ENCODE assay signal across 16 cellular contexts in genomic region chr1:207089627-207090265, GRCh38. TPM values are rescaled to one million over a fixed set of nuclear protein-coding genes. Genes with fewer than 3 reads are reported as not detected.
DNase-seq lines count a peak whose midpoint lies in the region; ATAC-seq and TF ChIP-seq lines count a peak whose summit lies in the region.
"Had no signal": no experiment of that assay in that cellular context is flagged by ENCODE, and none has a peak within 500 bp of the region (broad histone marks: within the 10 kb centered on the region; RNA-seq: fewer than 3 reads in every experiment).

No MANE protein-coding gene starts in this region.

- no peaks in the 10 kb centered on the region for H3K9me3 ChIP-seq in BLaER1
- no peaks in the 10 kb centered on the region for H3K9me3 ChIP-seq in DND-41 (ENCODE audit: insufficient read depth, low read length, severe bottlenecking)
- no peaks in the 10 kb centered on the region for H3K9me3 ChIP-seq in SK-N-SH
- H3K9me3 ChIP-seq in upper lobe of right lung, result no peaks in the 10 kb centered on the region
- H3K9me3 ChIP-seq: adrenal gland, MG63, ovary had no signal

- H3K36me3 Mint-ChIP-seq in activated T-helper 1 cell treated with anti-CD3 and anti-CD28 coated beads, Interleukin-12 subunit alpha, Interleukin-12 subunit beta, Interleukin-2, Interleukin-4 antibody, amounts not matched to agents 30 ng/mL and 10 ng/mL and 1 ng/mL, durations not matched to agents 14 hours and 24 hours and 36 hours (ENCODE audit: low read depth), result peaks cover 2% of the 10 kb centered on the region
- no peaks in the 10 kb centered on the region for H3K36me3 Mint-ChIP-seq in memory B cell

- H3K4me1 ChIP-seq in BLaER1 (peaks cover 13% of the 10 kb centered on the region), DND-41 (ENCODE audit: insufficient read depth, low read length) (peaks cover 48% of the 10 kb centered on the region), SK-N-SH (ENCODE audit: control insufficient read depth in 1 of 2, insufficient read depth in 2 of 2, low read depth in 1 of 2, low read length in 1 of 2) (no peaks in the 10 kb centered on the region), upper lobe of right lung (no peaks in the 10 kb centered on the region)

- CTCF ChIA-PET in SK-N-SH (lab: Yijun Ruan, JAX), result interaction anchor here (1.9 to 4.4 kb wide), 3 partner anchors 10 to 410 kb away, joined by 9 to 18 read pairs (median 9); no protein-coding TSS in a partner anchor

- H3K4me3 Mint-ChIP-seq in activated T-helper 1 cell treated with anti-CD3 and anti-CD28 coated beads, Interleukin-12 subunit alpha, Interleukin-12 subunit beta, Interleukin-2, Interleukin-4 antibody, amounts not matched to agents 30 ng/mL and 10 ng/mL and 1 ng/mL, durations not matched to agents 14 hours and 24 hours and 36 hours, result peak overlapping the region; percentile 76
- H3K4me3 Mint-ChIP-seq in memory B cell, result peak overlapping the region; percentile 53

- no peaks in the 10 kb centered on the region for H3K9me2 ChIP-seq in SK-N-SH

- H4K20me1 ChIP-seq in BLaER1, result no peaks in the 10 kb centered on the region
- no peaks in the 10 kb centered on the region for H4K20me1 ChIP-seq in DND-41 (ENCODE audit: insufficient read depth, low read length)
- no peaks in the 10 kb centered on the region for H4K20me1 ChIP-seq in SK-N-SH (ENCODE audit: insufficient read depth)

- H3K27me3 Mint-ChIP-seq in activated T-helper 1 cell treated with anti-CD3 and anti-CD28 coated beads, Interleukin-12 subunit alpha, Interleukin-12 subunit beta, Interleukin-2, Interleukin-4 antibody, amounts not matched to agents 30 ng/mL and 10 ng/mL and 1 ng/mL, durations not matched to agents 14 hours and 24 hours and 36 hours (ENCODE audit: insufficient read depth), result no peaks in the 10 kb centered on the region
- H3K27me3 Mint-ChIP-seq in memory B cell, result no peaks in the 10 kb centered on the region

- no peaks in the 10 kb centered on the region for H3F3A ChIP-seq in SK-N-SH (replicated peaks; ENCODE audit: insufficient read depth)

- peak overlapping the region; percentile 84 for H3K27ac Mint-ChIP-seq in activated T-helper 1 cell treated with anti-CD3 and anti-CD28 coated beads, Interleukin-12 subunit alpha, Interleukin-12 subunit beta, Interleukin-2, Interleukin-4 antibody, amounts not matched to agents 30 ng/mL and 10 ng/mL and 1 ng/mL, durations not matched to agents 14 hours and 24 hours and 36 hours
- peak overlapping the region; percentile 59 for H3K27ac Mint-ChIP-seq in memory B cell

- POLR2A ChIA-PET in SK-N-SH (lab: Yijun Ruan, JAX), result no interaction called here

- WGBS in SK-N-SH (ENCODE audit: low lambda C conversion rate), result 25% methylated on average over 16 of the region's 16 CpGs

- H3K27ac ChIP-seq in BLaER1 (no peak overlapping the region), DND-41 (ENCODE audit: low read length) (peak overlapping the region; percentile 78), SK-N-SH (ENCODE audit: low read depth in 2 of 2, low read length in 1 of 2) (no peak overlapping the region), upper lobe of right lung (no peak overlapping the region)
- H3K27ac ChIP-seq: adrenal gland had no signal

- intact Hi-C loops in activated T-helper 1 cell treated with anti-CD3 and anti-CD28 coated beads, Interleukin-12 subunit alpha, Interleukin-12 subunit beta, Interleukin-2, Interleukin-4 antibody, amounts not matched to agents 30 ng/mL and 10 ng/mL and 1 ng/mL, durations not matched to agents 14 hours and 24 hours and 36 hours (cut with micrococcal nuclease), result loop anchor here (1.0 kb wide), 1 partner anchor 8 kb away; no protein-coding TSS in a partner anchor
- intact Hi-C loops in upper lobe of right lung (cut with DNase I), result loop anchor here (10.0 kb wide), 1 partner anchor 315 kb away; no protein-coding TSS in a partner anchor

- no peak for TF ChIP-seq RAD21 in SK-N-SH (IDR thresholded peaks at IDR 0.05; ENCODE audit: low read length)

- peak overlapping the region; percentile 38 for H2AFZ ChIP-seq in DND-41 (ENCODE audit: low read depth, low read length)
- no peak overlapping the region; the same call in 1 of the 2 replicates for H2AFZ ChIP-seq in SK-N-SH (ENCODE audit: low read depth)

- DNase-seq in DND-41 (no peak), memory B cell (ENCODE audit: low spot score in 2 of 2) (no peak), SK-N-SH (no peak), RPMI8226 (no peak), upper lobe of right lung (no peak)
- no peak for DNase-seq in activated T-helper 1 cell treated with anti-CD3 and anti-CD28 coated beads, Interleukin-12 subunit alpha, Interleukin-12 subunit beta, Interleukin-2, Interleukin-4 antibody, amounts not matched to agents 30 ng/mL and 10 ng/mL and 1 ng/mL, durations not matched to agents 14 hours and 24 hours and 36 hours (ENCODE audit: low spot score)
- no peak for DNase-seq in activated CD8-positive, alpha-beta memory T cell treated with anti-CD3 and anti-CD28 coated beads, Interleukin-2, amount 50 U/mL, for 48 hours
- DNase-seq: adrenal gland, MG63, NCI-H2107, NCI-H82, ovary had no signal

- H3K36me3 ChIP-seq in BLaER1, result no peaks in the 10 kb centered on the region
- H3K36me3 ChIP-seq in DND-41 (ENCODE audit: insufficient read depth, low read length), result no peaks in the 10 kb centered on the region
- no peaks in the 10 kb centered on the region for H3K36me3 ChIP-seq in SK-N-SH (replicated peaks in 1 of 2; ENCODE audit: control insufficient read depth in 1 of 2, insufficient read depth in 2 of 2, low read length in 1 of 2)
- H3K36me3 ChIP-seq in upper lobe of right lung, result no peaks in the 10 kb centered on the region
- H3K36me3 ChIP-seq: adrenal gland, MG63, ovary had no signal

- H3K4me1 Mint-ChIP-seq in activated T-helper 1 cell treated with anti-CD3 and anti-CD28 coated beads, Interleukin-12 subunit alpha, Interleukin-12 subunit beta, Interleukin-2, Interleukin-4 antibody, amounts not matched to agents 30 ng/mL and 10 ng/mL and 1 ng/mL, durations not matched to agents 14 hours and 24 hours and 36 hours (ENCODE audit: low read depth), result peaks cover 56% of the 10 kb centered on the region
- peaks cover 6% of the 10 kb centered on the region for H3K4me1 Mint-ChIP-seq in memory B cell

- ATAC-seq in DND-41 (ENCODE audit: insufficient read depth, low read depth), result peak; percentile 40
- ATAC-seq in memory B cell (ENCODE audit: low read depth), result no peak
- no peak for ATAC-seq in upper lobe of right lung

- H3K27me3 ChIP-seq in BLaER1 (no peaks in the 10 kb centered on the region), DND-41 (ENCODE audit: insufficient read depth, low read length, poor library complexity) (no peaks in the 10 kb centered on the region), SK-N-SH (ENCODE audit: insufficient read depth) (peaks cover 32% of the 10 kb centered on the region; the same call in 1 of the 2 replicates), upper lobe of right lung (no peaks in the 10 kb centered on the region)
- H3K27me3 ChIP-seq: adrenal gland, MG63, ovary had no signal

- H3K4me2 ChIP-seq in BLaER1 (peak overlapping the region; percentile 56), DND-41 (ENCODE audit: insufficient read depth, low read length) (peak overlapping the region; percentile 66), SK-N-SH (no peak overlapping the region)

- H3K79me2 ChIP-seq in DND-41 (ENCODE audit: insufficient read depth, low read length) (no peaks in the 10 kb centered on the region), SK-N-SH (ENCODE audit: insufficient read depth) (no peaks in the 10 kb centered on the region)

- H3K9me3 Mint-ChIP-seq in activated T-helper 1 cell treated with anti-CD3 and anti-CD28 coated beads, Interleukin-12 subunit alpha, Interleukin-12 subunit beta, Interleukin-2, Interleukin-4 antibody, amounts not matched to agents 30 ng/mL and 10 ng/mL and 1 ng/mL, durations not matched to agents 14 hours and 24 hours and 36 hours, result no peaks in the 10 kb centered on the region
- no peaks in the 10 kb centered on the region for H3K9me3 Mint-ChIP-seq in memory B cell

- TF ChIP-seq CTCF in DND-41 (IDR thresholded peaks at IDR 0.05; ENCODE audit: borderline replicate concordance, extremely low read depth, low read length, poor library complexity, severe bottlenecking) (no peak), SK-N-SH (IDR thresholded peaks at IDR 0.05) (no peak), upper lobe of right lung (IDR thresholded peaks at IDR 0.05) (no peak)

- H3K4me3 ChIP-seq in BLaER1 (no peak overlapping the region), DND-41 (ENCODE audit: low read depth in 1 of 2, low read length in 2 of 2) (peak overlapping the region; percentile 2 to 53; a peak in 2 of 4 replicates), SK-N-SH (ENCODE audit: low read depth in 2 of 2, low read length in 1 of 2) (no peak overlapping the region; a peak in 1 of 4 replicates), upper lobe of right lung (no peak overlapping the region)
- H3K4me3 ChIP-seq: adrenal gland, MG63, ovary had no signal

- H3K9ac ChIP-seq in BLaER1, result no peak overlapping the region
- H3K9ac ChIP-seq in DND-41 (ENCODE audit: low read depth, low read length), result peak overlapping the region; percentile 39
- no peak overlapping the region for H3K9ac ChIP-seq in SK-N-SH

- TF ChIP-seq EP300 in SK-N-SH (IDR thresholded peaks at IDR 0.05; ENCODE audit: borderline replicate concordance in 1 of 2, low read depth in 1 of 2, low read length in 1 of 2), result no peak

RNA-seq across cellular contexts. Expression of gene C4BPB, which starts 1.1 kb away (rescaled TPM):
- total RNA-seq in activated T-helper 1 cell treated with anti-CD3 and anti-CD28 coated beads, Interleukin-12 subunit alpha, Interleukin-12 subunit beta, Interleukin-2, Interleukin-4 antibody, amounts not matched to agents 30 ng/mL and 10 ng/mL and 1 ng/mL, durations not matched to agents 14 hours and 24 hours and 36 hours, result 2.3 TPM in 2 replicates
- not detected in 2 replicates for polyA plus RNA-seq in SK-N-SH (2012; rRNA removed)
- polyA plus RNA-seq in SK-N-SH (2012; cell fraction: cytosol; rRNA removed), result 0.09 TPM in 1 of 2 replicates, not detected in the other
- polyA plus RNA-seq in SK-N-SH (2012; cell fraction: nucleus; rRNA removed), result 0.21 and 0.31 TPM in 2 replicates
- 6.6 TPM for total RNA-seq in upper lobe of right lung
- total RNA-seq: cerebellum had no signal

RNA-seq across cellular contexts. Expression of gene C4BPA, which starts 14.3 kb away (rescaled TPM):
- not detected in 2 replicates for total RNA-seq in activated T-helper 1 cell treated with anti-CD3 and anti-CD28 coated beads, Interleukin-12 subunit alpha, Interleukin-12 subunit beta, Interleukin-2, Interleukin-4 antibody, amounts not matched to agents 30 ng/mL and 10 ng/mL and 1 ng/mL, durations not matched to agents 14 hours and 24 hours and 36 hours
- not detected in 2 replicates for polyA plus RNA-seq in SK-N-SH (2012; rRNA removed)
- polyA plus RNA-seq in SK-N-SH (2012; cell fraction: cytosol; rRNA removed), result 0.03 TPM in 1 of 2 replicates, not detected in the other
- polyA plus RNA-seq in SK-N-SH (2012; cell fraction: nucleus; rRNA removed), result not detected in 2 replicates
- total RNA-seq in upper lobe of right lung, result 175 TPM
- total RNA-seq: cerebellum; Daoy; T-helper 2 cell treated with Interferon-gamma antibody and Interleukin-4, amounts not matched to agents 100 ng/mL and 5 ng/mL, for 36 hours had no signal

RNA-seq across cellular contexts. Expression of gene PFKFB2, which starts 36.7 kb away (rescaled TPM):
- total RNA-seq in activated T-helper 1 cell treated with anti-CD3 and anti-CD28 coated beads, Interleukin-12 subunit alpha, Interleukin-12 subunit beta, Interleukin-2, Interleukin-4 antibody, amounts not matched to agents 30 ng/mL and 10 ng/mL and 1 ng/mL, durations not matched to agents 14 hours and 24 hours and 36 hours, result 2.9 and 4.4 TPM in 2 replicates
- polyA plus RNA-seq in SK-N-SH (2012; rRNA removed), result 1.8 and 2.8 TPM in 2 replicates
- polyA plus RNA-seq in SK-N-SH (2012; cell fraction: cytosol; rRNA removed), result 2.0 and 2.1 TPM in 2 replicates
- polyA plus RNA-seq in SK-N-SH (2012; cell fraction: nucleus; rRNA removed), result 4.1 and 7.9 TPM in 2 replicates
- 49.9 TPM for total RNA-seq in upper lobe of right lung

RNA-seq across cellular contexts. Expression of gene YOD1, which starts 38.7 kb away (rescaled TPM):
- 8.4 and 8.7 TPM in 2 replicates for total RNA-seq in activated T-helper 1 cell treated with anti-CD3 and anti-CD28 coated beads, Interleukin-12 subunit alpha, Interleukin-12 subunit beta, Interleukin-2, Interleukin-4 antibody, amounts not matched to agents 30 ng/mL and 10 ng/mL and 1 ng/mL, durations not matched to agents 14 hours and 24 hours and 36 hours
- polyA plus RNA-seq in SK-N-SH (2012; rRNA removed), result 0.79 and 0.91 TPM in 2 replicates
- 1.1 TPM in 2 replicates for polyA plus RNA-seq in SK-N-SH (2012; cell fraction: cytosol; rRNA removed)
- 1.4 and 2.5 TPM in 2 replicates for polyA plus RNA-seq in SK-N-SH (2012; cell fraction: nucleus; rRNA removed)
- total RNA-seq in upper lobe of right lung, result 7.0 TPM

RNA-seq across cellular contexts. Expression of gene C1orf116, which starts 57.2 kb away (rescaled TPM):
- not detected in 2 replicates for total RNA-seq in activated T-helper 1 cell treated with anti-CD3 and anti-CD28 coated beads, Interleukin-12 subunit alpha, Interleukin-12 subunit beta, Interleukin-2, Interleukin-4 antibody, amounts not matched to agents 30 ng/mL and 10 ng/mL and 1 ng/mL, durations not matched to agents 14 hours and 24 hours and 36 hours
- 0.02 TPM in 1 of 2 replicates, not detected in the other for polyA plus RNA-seq in SK-N-SH (2012; rRNA removed)
- polyA plus RNA-seq in SK-N-SH (2012; cell fraction: cytosol; rRNA removed), result 0.01 TPM in 1 of 2 replicates, not detected in the other
- polyA plus RNA-seq in SK-N-SH (2012; cell fraction: nucleus; rRNA removed), result 0.02 TPM in 2 replicates
- 128 TPM for total RNA-seq in upper lobe of right lung
- total RNA-seq: T-helper 2 cell treated with Interferon-gamma antibody and Interleukin-4, amounts not matched to agents 100 ng/mL and 5 ng/mL, for 36 hours had no signal

Comparison
In these comparisons a context has a peak if more than half of its experiments do, and no peak if none do; other contexts are left out.
1. H3K4me3 ChIP-seq: peak in DND-41 (2 of 2); none in BLaER1 (single experiment), SK-N-SH (0 of 2) and upper lobe of right lung (single experiment).
2. RNA of gene C4BPA, which starts 14.3 kb away (total RNA-seq): 175 TPM in upper lobe of right lung (single experiment); not detected in activated T-helper 1 cell treated with anti-CD3 and anti-CD28 coated beads, Interleukin-12 subunit alpha, Interleukin-12 subunit beta, Interleukin-2, Interleukin-4 antibody, amounts not matched to agents 30 ng/mL and 10 ng/mL and 1 ng/mL, durations not matched to agents 14 hours and 24 hours and 36 hours; every median in the first group is over 100 times any median in the second.